ENCODE assay signal across 19 cellular contexts in genomic region chr9:37812773-37813379, GRCh38.
"Had no signal": no experiment of that assay in that cellular context is flagged by ENCODE, and none has a peak within 500 bp of the region (broad histone marks: within the 10 kb centered on the region; RNA-seq: fewer than 3 reads in every experiment).

No MANE protein-coding gene starts in this region.

- H3K27me3 Mint-ChIP-seq: activated CD4-positive, alpha-beta memory T cell treated with anti-CD3 and anti-CD28 coated beads, Interleukin-2, amount 10 ng/mL, durations not matched to agents 7 days and 5 days; activated CD4-positive, alpha-beta T cell treated with anti-CD3 and anti-CD28 coated beads for 36 hours; activated CD8-positive, alpha-beta memory T cell treated with anti-CD3 and anti-CD28 coated beads, Interleukin-2, amount 10 ng/mL, durations not matched to agents 7 days and 5 days; activated naive CD8-positive, alpha-beta T cell treated with anti-CD3 and anti-CD28 coated beads, Interleukin-2, amount 10 ng/mL, durations not matched to agents 7 days and 5 days had no signal

- DNase-seq: activated CD4-positive, alpha-beta memory T cell treated with anti-CD3 and anti-CD28 coated beads, Interleukin-2, amount 10 ng/mL, durations not matched to agents 7 days and 5 days; activated CD4-positive, alpha-beta T cell treated with anti-CD3 and anti-CD28 coated beads for 36 hours; activated CD8-positive, alpha-beta memory T cell treated with anti-CD3 and anti-CD28 coated beads, Interleukin-2, amount 10 ng/mL, durations not matched to agents 7 days and 5 days; activated naive CD4-positive, alpha-beta T cell treated with Interleukin-2 at 50 U/mL for 16 hours; activated naive CD8-positive, alpha-beta T cell treated with anti-CD3 and anti-CD28 coated beads, Interleukin-2, amount 10 ng/mL, durations not matched to agents 7 days and 5 days; amygdala; foreskin melanocyte; midbrain; nucleus accumbens; posterior cingulate gyrus; stimulated activated naive CD4-positive, alpha-beta T cell; substantia nigra; tibial artery had no signal

- H3K4me1 Mint-ChIP-seq: nephron had no signal

- H3K27me3 ChIP-seq: cardiac muscle cell, tibial artery had no signal

- FAIRE-seq: keratinocyte, TTC549, urothelium cell line had no signal

- H3K4me3 Mint-ChIP-seq: activated CD4-positive, alpha-beta memory T cell treated with anti-CD3 and anti-CD28 coated beads, Interleukin-2, amount 10 ng/mL, durations not matched to agents 7 days and 5 days; activated CD4-positive, alpha-beta T cell treated with anti-CD3 and anti-CD28 coated beads for 36 hours; activated CD8-positive, alpha-beta memory T cell treated with anti-CD3 and anti-CD28 coated beads, Interleukin-2, amount 10 ng/mL, durations not matched to agents 7 days and 5 days; activated naive CD8-positive, alpha-beta T cell treated with anti-CD3 and anti-CD28 coated beads, Interleukin-2, amount 10 ng/mL, durations not matched to agents 7 days and 5 days; nephron had no signal

- H3K4me1 ChIP-seq: tibial artery had no signal

- H3K36me3 ChIP-seq: cardiac muscle cell, tibial artery had no signal

- ATAC-seq: activated CD4-positive, alpha-beta T cell treated with anti-CD3 and anti-CD28 coated beads for 36 hours; activated CD8-positive, alpha-beta memory T cell treated with anti-CD3 and anti-CD28 coated beads, Interleukin-2, amount 10 ng/mL, durations not matched to agents 7 days and 5 days had no signal

- H3K9me3 ChIP-seq: tibial artery had no signal

- H3K27ac ChIP-seq: cardiac muscle cell, tibial artery had no signal

- H3K27ac Mint-ChIP-seq: activated CD8-positive, alpha-beta memory T cell treated with anti-CD3 and anti-CD28 coated beads, Interleukin-2, amount 10 ng/mL, durations not matched to agents 7 days and 5 days; activated naive CD8-positive, alpha-beta T cell treated with anti-CD3 and anti-CD28 coated beads, Interleukin-2, amount 10 ng/mL, durations not matched to agents 7 days and 5 days; activated T-helper 2 cell treated with anti-CD3 and anti-CD28 coated beads, Interferon-gamma antibody, Interleukin-2, Interleukin-4, amounts not matched to agents 10 μg/mL and 5 μg/mL and 100 μg/mL, durations not matched to agents 14 hours and 24 hours and 36 hours; nephron had no signal

- H3K4me3 ChIP-seq: cardiac muscle cell, tibial artery had no signal

- H3K9me3 Mint-ChIP-seq: activated CD4-positive, alpha-beta memory T cell treated with anti-CD3 and anti-CD28 coated beads, Interleukin-2, amount 10 ng/mL, durations not matched to agents 7 days and 5 days; activated naive CD8-positive, alpha-beta T cell treated with anti-CD3 and anti-CD28 coated beads, Interleukin-2, amount 10 ng/mL, durations not matched to agents 7 days and 5 days; activated T-helper 2 cell treated with anti-CD3 and anti-CD28 coated beads, Interferon-gamma antibody, Interleukin-2, Interleukin-4, amounts not matched to agents 10 μg/mL and 5 μg/mL and 100 μg/mL, durations not matched to agents 14 hours and 24 hours and 36 hours; nephron had no signal
